ENCODE assay signal across 23 cellular contexts in genomic region chr12:46535907-46536306, GRCh38.
A peak's percentile ranks its signal among the peaks of the same experiment; 100 is the strongest.
DNase-seq lines count a peak whose midpoint lies in the region; ATAC-seq and TF ChIP-seq lines count a peak whose summit lies in the region.
"Had no signal": no experiment of that assay in that cellular context is flagged by ENCODE, and none has a peak within 500 bp of the region (broad histone marks: within the 10 kb centered on the region; RNA-seq: fewer than 3 reads in every experiment).

No MANE protein-coding gene starts in this region.

- WGBS in smooth muscle cell (ENCODE audit: low lambda C conversion rate), result 80% methylated on average over 6 of the region's 6 CpGs
- 76 to 89% (median 85%) methylated on average over 6 of the region's 6 CpGs for WGBS in spleen, 5 donors

- no peak for ATAC-seq in HG03460 (IDR thresholded peaks at IDR 0.05; ENCODE audit: unreplicated experiment)
- ATAC-seq in left colon, result no peak
- ATAC-seq: GM23338, left lobe of liver had no signal

- H3K4me3 ChIP-seq in smooth muscle cell (no peak overlapping the region), spleen (no peak overlapping the region)
- H3K4me3 ChIP-seq: BLaER1, GM23338, mucosa of descending colon had no signal

- no peaks in the 10 kb centered on the region for H3F3A ChIP-seq in smooth muscle cell (ENCODE audit: low read depth)

- no peak overlapping the region for H3K9ac ChIP-seq in smooth muscle cell (ENCODE audit: low read depth)
- H3K9ac ChIP-seq: BLaER1 had no signal

- no peaks in the 10 kb centered on the region for H4K20me1 ChIP-seq in smooth muscle cell (ENCODE audit: low read depth)
- H4K20me1 ChIP-seq: BLaER1 had no signal

- intact Hi-C loops in spleen (cut with DNase I; ENCODE audit: low total_unique reads) (no loop called here), left colon (cut with DNase I, micrococcal nuclease) (no loop called here)

- H3K9me3 ChIP-seq in smooth muscle cell (replicated peaks; ENCODE audit: low read depth), result no peaks in the 10 kb centered on the region
- peaks cover 0 to 11% (median 8%) of the 10 kb centered on the region in 8 donors for H3K9me3 ChIP-seq in spleen
- H3K9me3 ChIP-seq: mucosa of descending colon had no signal

- H3K9me3 Mint-ChIP-seq in immature natural killer cell, result peaks cover 0 to 3% (median under 1%) of the 10 kb centered on the region in 6 donors

- H3K36me3 Mint-ChIP-seq in immature natural killer cell, result peaks cover 0 to 3% (median 3%) of the 10 kb centered on the region in 3 donors
- H3K36me3 Mint-ChIP-seq: brain had no signal

- TF ChIP-seq POLR2A in spleen (IDR thresholded peaks at IDR 0.05), result no peak

- H3K27ac ChIP-seq in smooth muscle cell (ENCODE audit: low read depth) (no peak overlapping the region), spleen (no peak overlapping the region)
- H3K27ac ChIP-seq: BLaER1 had no signal

- peaks cover 39 to 55% of the 10 kb centered on the region in 2 donors for H3K4me1 Mint-ChIP-seq in immature natural killer cell

- H3K4me1 ChIP-seq in smooth muscle cell (ENCODE audit: low read depth) (peaks cover 15% of the 10 kb centered on the region), spleen (peaks cover 0 to 9% (median 2%) of the 10 kb centered on the region in 6 donors)
- H3K4me1 ChIP-seq: BLaER1 had no signal

- TF ChIP-seq CTCF in smooth muscle cell (IDR thresholded peaks at IDR 0.05; ENCODE audit: borderline replicate concordance, insufficient read depth, poor library complexity, severe bottlenecking) (no peak), spleen (IDR thresholded peaks at IDR 0.05 in 8 of 11, conservative IDR thresholded peaks at IDR 0.05 in 3 of 11) (no peak)

- H3K27me3 ChIP-seq in smooth muscle cell (ENCODE audit: low read depth) (no peaks in the 10 kb centered on the region), spleen (replicated peaks in 1 of 7) (no peaks in the 10 kb centered on the region)
- H3K27me3 ChIP-seq: BLaER1 had no signal

- no peaks in the 10 kb centered on the region for H3K27me3 Mint-ChIP-seq in immature natural killer cell (ENCODE audit: low read depth in 3 of 3)
- H3K27me3 Mint-ChIP-seq: activated naive CD8-positive, alpha-beta T cell; brain had no signal

- peak overlapping the region; percentile 48 to 79 (median 72) for H3K27ac Mint-ChIP-seq in immature natural killer cell
- H3K27ac Mint-ChIP-seq: activated naive CD8-positive, alpha-beta T cell had no signal

- H3K4me2 ChIP-seq in smooth muscle cell, result no peak overlapping the region
- H3K4me2 ChIP-seq: BLaER1, GM23338 had no signal

- H3K36me3 ChIP-seq in smooth muscle cell (ENCODE audit: low read depth), result no peaks in the 10 kb centered on the region
- H3K36me3 ChIP-seq in spleen, result no peaks in the 10 kb centered on the region

- H3K4me3 Mint-ChIP-seq in immature natural killer cell, result peak overlapping the region in 1 of 5 donors; percentile 24
- H3K4me3 Mint-ChIP-seq: activated naive CD8-positive, alpha-beta T cell; brain; GM23338 had no signal

- peak; percentile 9 for DNase-seq in NCI-H2227 treated with DMSO at 0.1 percent for 48 hours (lab: John Stamatoyannopoulos, UW)
- no peak for DNase-seq in NCI-H2227 (lab: John Stamatoyannopoulos, UW; ENCODE audit: unreplicated experiment)
- peak; percentile 83 for DNase-seq in NCI-H82 (lab: John Stamatoyannopoulos, UW)
- DNase-seq in immature natural killer cell, result no peak
- DNase-seq in smooth muscle cell (lab: John Stamatoyannopoulos, UW; ENCODE audit: unreplicated experiment), result no peak
- DNase-seq in spleen, result no peak
- DNase-seq in left colon, result no peak
- DNase-seq: 8988T; activated CD8-positive, alpha-beta memory T cell treated with anti-CD3 and anti-CD28 coated beads for 24 hours; activated T-cell treated with anti-CD3 and anti-CD28 coated beads, Interleukin-2, amount 50 U/mL, for 48 hours; Calu3; Karpas-422; mucosa of descending colon; NCI-H1048; NCI-H2029; nucleus accumbens; stimulated activated CD4-positive, alpha-beta T cell treated with anti-CD3 and anti-CD28 coated beads, Interleukin-12 subunit alpha, Interleukin-12 subunit beta, amount 100 ng/mL, for 4 hours had no signal

- H3K79me2 ChIP-seq in smooth muscle cell (ENCODE audit: low read depth), result no peaks in the 10 kb centered on the region

- H2AFZ ChIP-seq in smooth muscle cell (ENCODE audit: low read depth), result peak overlapping the region; percentile 40
- H2AFZ ChIP-seq: GM23338 had no signal

Comparison
In these comparisons a context has a peak if more than half of its experiments do, and no peak if none do; other contexts are left out.
1. DNase-seq: peak in NCI-H2227 treated with DMSO at 0.1 percent for 48 hours (single experiment) and NCI-H82 (single experiment); none in NCI-H2227 (single experiment), immature natural killer cell (0 of 3), smooth muscle cell (single experiment), spleen (single experiment) and left colon (0 of 2).